Comparison of ENCODE assay signal across 8 cellular contexts in the genomic region with DNA sequence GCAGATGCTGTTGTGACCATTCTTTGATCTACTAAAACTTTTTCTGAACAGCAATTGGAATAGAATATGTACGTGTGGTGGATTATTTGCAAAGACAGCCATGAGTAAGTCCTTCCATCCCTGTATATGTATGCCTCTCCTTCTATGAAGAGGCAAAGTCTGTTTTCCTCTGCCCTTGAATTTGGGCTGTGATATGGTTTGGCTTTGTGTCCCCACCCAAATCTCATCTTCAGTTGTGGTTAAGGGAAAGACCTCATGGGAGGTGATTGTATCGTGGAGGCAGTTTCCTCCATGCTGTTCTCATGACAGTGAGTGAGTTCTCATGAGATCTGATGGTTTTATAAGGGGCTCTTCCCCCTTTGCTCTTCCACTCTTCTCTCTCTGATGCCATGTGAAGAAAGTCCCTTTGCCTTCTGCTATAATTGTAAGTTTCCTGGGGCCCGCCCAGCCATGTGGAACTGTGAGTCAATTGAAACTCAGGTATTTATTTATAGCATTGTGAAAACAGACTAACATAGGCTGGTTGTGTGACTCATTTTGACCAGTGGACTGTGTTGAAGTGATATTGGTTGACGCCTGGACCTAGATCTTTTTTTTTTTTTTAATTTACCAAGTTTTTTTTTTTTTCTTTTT.
DNase-seq lines count a peak whose midpoint lies in the region; ATAC-seq and TF ChIP-seq lines count a peak whose summit lies in the region.

No MANE protein-coding gene starts in this region.

- no peak for TF ChIP-seq EP300 in transverse colon (IDR thresholded peaks at IDR 0.05; ENCODE audit: low read depth)

- H3K36me3 ChIP-seq in transverse colon = no peaks in the 10 kb centered on the region

- peak; percentile 17 for DNase-seq in NOMO-1 treated with DMSO at 0.1 percent for 48 hours (lab: John Stamatoyannopoulos, UW; ENCODE audit: unreplicated experiment)
- no peak for DNase-seq in NOMO-1 treated with dmso at 0.1 percent for 144 hours (lab: John Stamatoyannopoulos, UW; ENCODE audit: unreplicated experiment)
- peak; percentile 30 for DNase-seq in activated T-cell treated with anti-CD3 and anti-CD28 coated beads for 48 hours (ENCODE audit: low read depth)
- DNase-seq in stimulated activated CD4-positive, alpha-beta T cell treated with anti-CD3 and anti-CD28 coated beads, Interleukin-12 subunit alpha, Interleukin-12 subunit beta, amount 100 ng/mL, for 4 hours = peak; percentile 53
- no peak for DNase-seq in transverse colon
- DNase-seq in NCI-H2107 treated with DMSO at 0.1 percent for 48 hours (lab: John Stamatoyannopoulos, UW; ENCODE audit: unreplicated experiment) = no peak
- DNase-seq in NCI-H69 (lab: John Stamatoyannopoulos, UW) = no peak

- TF ChIP-seq POLR2A in transverse colon (IDR thresholded peaks at IDR 0.05) = no peak

- 74 to 93% methylated on average over 4 of the region's 4 CpGs for WGBS in transverse colon (ENCODE audit: low coverage in 1 of 2), 2 donors

- intact Hi-C loops in transverse colon (cut with DNase I; ENCODE audit: low total_unique reads) = no loop called here

- peak; percentile 97 for ATAC-seq in HG03342 (IDR thresholded peaks at IDR 0.05; ENCODE audit: unreplicated experiment)

- no peak for TF ChIP-seq CTCF in transverse colon (IDR thresholded peaks at IDR 0.05)

- H3K27me3 ChIP-seq in transverse colon = no peaks in the 10 kb centered on the region

- in situ Hi-C loops in transverse colon (cut with MboI; ENCODE audit: low pct_ligation_motif_present in 1 of 4, low pct_unique_long_range_greater_than_20kb in 1 of 4, low sequenced_read_pairs in 3 of 4) = no loop called here

- no peaks in the 10 kb centered on the region for H3K4me1 ChIP-seq in transverse colon

- H3K9me3 ChIP-seq in transverse colon = no peaks in the 10 kb centered on the region

- no peak overlapping the region for H3K27ac ChIP-seq in transverse colon

- H3K4me3 ChIP-seq in transverse colon = no peak overlapping the region

Comparison
In these comparisons a context has a peak if more than half of its experiments do, and no peak if none do; other contexts are left out.
1. DNase-seq: peak in NOMO-1 treated with DMSO at 0.1 percent for 48 hours (single experiment), activated T-cell treated with anti-CD3 and anti-CD28 coated beads for 48 hours (single experiment) and stimulated activated CD4-positive, alpha-beta T cell treated with anti-CD3 and anti-CD28 coated beads, Interleukin-12 subunit alpha, Interleukin-12 subunit beta, amount 100 ng/mL, for 4 hours (single experiment); none in NOMO-1 treated with dmso at 0.1 percent for 144 hours (single experiment), transverse colon (single experiment), NCI-H2107 treated with DMSO at 0.1 percent for 48 hours (single experiment) and NCI-H69 (single experiment).